ENCODE assay signal across 11 cellular contexts in the genomic region with DNA sequence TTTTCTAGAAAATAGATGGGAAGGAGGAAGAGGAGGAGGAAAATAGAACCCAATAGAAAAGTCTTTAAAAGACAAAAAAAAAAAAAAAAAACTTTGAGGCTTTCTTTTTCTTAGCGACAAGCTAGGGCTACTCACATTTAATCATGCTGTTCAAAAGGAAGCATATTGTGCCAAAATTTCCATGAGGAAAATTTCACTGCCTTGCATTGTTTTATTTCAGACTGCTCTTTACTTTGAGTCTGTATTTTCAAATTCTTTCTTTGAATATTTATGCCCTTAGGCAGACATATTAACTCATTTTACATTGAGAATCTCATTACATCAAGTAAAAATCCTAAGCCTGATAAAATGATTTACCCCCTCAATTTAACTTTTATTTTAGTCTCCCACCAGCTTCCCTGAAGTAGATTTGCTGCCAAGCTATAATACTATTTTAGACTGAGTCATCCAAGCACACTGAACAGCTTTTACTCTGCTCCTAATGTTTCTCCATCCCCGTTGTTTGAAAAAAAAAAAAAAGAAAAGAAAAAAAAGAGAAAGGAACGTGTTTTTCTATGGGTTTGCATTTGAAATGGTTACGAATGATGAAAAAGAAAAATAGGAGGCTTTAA.
A peak's percentile ranks its signal among the peaks of the same experiment; 100 is the strongest.
DNase-seq lines count a peak whose midpoint lies in the region; ATAC-seq, FAIRE-seq and TF ChIP-seq lines count a peak whose summit lies in the region.
"Had no signal": no experiment of that assay in that cellular context is flagged by ENCODE, and none has a peak within 500 bp of the region (broad histone marks: within the 10 kb centered on the region; RNA-seq: fewer than 3 reads in every experiment).

No MANE protein-coding gene starts in this region.

- TF ChIP-seq CTCF in breast epithelium (IDR thresholded peaks at IDR 0.05): no peak
- TF ChIP-seq CTCF in tibial artery (IDR thresholded peaks at IDR 0.05): no peak
- no peak for TF ChIP-seq CTCF in WERI-Rb-1 (IDR thresholded peaks at IDR 0.05; ENCODE audit: low read depth, low read length)

- no peak for TF ChIP-seq POLR2A in breast epithelium (IDR thresholded peaks at IDR 0.05)

- peaks cover 0 to 4% of the 10 kb centered on the region in 2 donors for H3K4me1 ChIP-seq in breast epithelium
- peaks cover 0 to 28% (median 17%) of the 10 kb centered on the region in 4 donors for H3K4me1 ChIP-seq in tibial artery
- H3K4me1 ChIP-seq: A549 had no signal

- H3K27me3 ChIP-seq in breast epithelium (no peaks in the 10 kb centered on the region), tibial artery (no peaks in the 10 kb centered on the region), WERI-Rb-1 (ENCODE audit: insufficient read depth, low read depth, severe bottlenecking) (no peaks in the 10 kb centered on the region)

- H3K36me3 Mint-ChIP-seq in activated CD4-positive, alpha-beta T cell treated with anti-CD3 and anti-CD28 coated beads for 36 hours (ENCODE audit: low read depth): peaks cover 34% of the 10 kb centered on the region

- H3K4me3 ChIP-seq in breast epithelium (no peak overlapping the region), tibial artery (no peak overlapping the region), WERI-Rb-1 (ENCODE audit: low read depth, low read length) (no peak overlapping the region)
- H3K4me3 ChIP-seq: A549 had no signal

- H3K4me1 Mint-ChIP-seq in activated CD4-positive, alpha-beta T cell treated with anti-CD3 and anti-CD28 coated beads for 36 hours: peaks cover 52% of the 10 kb centered on the region

- no peaks in the 10 kb centered on the region for H3K9me3 Mint-ChIP-seq in activated CD4-positive, alpha-beta T cell treated with anti-CD3 and anti-CD28 coated beads for 36 hours (ENCODE audit: low read depth)

- ATAC-seq in activated CD4-positive, alpha-beta T cell treated with anti-CD3 and anti-CD28 coated beads for 36 hours: no peak
- no peak for ATAC-seq in GM19324 (IDR thresholded peaks at IDR 0.05; ENCODE audit: low FRiP score, unreplicated experiment)
- ATAC-seq in HG02870 (IDR thresholded peaks at IDR 0.05; ENCODE audit: unreplicated experiment): no peak
- ATAC-seq: A549, PC-3 had no signal

- POLR2A ChIA-PET in activated CD4-positive, alpha-beta T cell treated with anti-CD3 and anti-CD28 coated beads for 36 hours (lab: Charles Lee): interaction anchor here (0.6 kb wide), 1 partner anchor 45 kb away, joined by 3 read pairs; no protein-coding TSS in a partner anchor

- DNase-seq in activated CD4-positive, alpha-beta T cell treated with anti-CD3 and anti-CD28 coated beads for 36 hours: no peak
- no peak for DNase-seq in activated CD4-positive, alpha-beta T cell treated with anti-CD3 and anti-CD28 coated beads, Interleukin-2, amount 50 U/mL, for 4 hours
- DNase-seq in breast epithelium (ENCODE audit: low spot score in 2 of 2) (no peak), tibial artery (no peak), WERI-Rb-1 (no peak)
- DNase-seq: PC-3 had no signal

- CTCF ChIA-PET in activated CD4-positive, alpha-beta T cell treated with anti-CD3 and anti-CD28 coated beads for 36 hours (lab: Charles Lee): no interaction called here

- H3K27ac Mint-ChIP-seq in activated CD4-positive, alpha-beta T cell treated with anti-CD3 and anti-CD28 coated beads for 36 hours: peak overlapping the region; percentile 88

- H3K36me3 ChIP-seq in breast epithelium (no peaks in the 10 kb centered on the region), tibial artery (no peaks in the 10 kb centered on the region), WERI-Rb-1 (no peaks in the 10 kb centered on the region; the same call in 1 of the 2 replicates)

- peak; percentile 27 for FAIRE-seq in islet of Langerhans (lab: Jason Lieb, UNC)
- FAIRE-seq: A549 had no signal

- intact Hi-C loops in activated CD4-positive, alpha-beta T cell treated with anti-CD3 and anti-CD28 coated beads for 36 hours (cut with DNase I, micrococcal nuclease): loop anchor here in 1 of 2 experiments (2.0 kb wide), 2 partner anchors 42 to 50 kb away; no protein-coding TSS in a partner anchor
- intact Hi-C loops in breast epithelium (cut with DNase I; ENCODE audit: low total_unique reads): no loop called here
- intact Hi-C loops in tibial artery (cut with DNase I; ENCODE audit: low total_unique reads): no loop called here

- H3K9me3 ChIP-seq in breast epithelium (no peaks in the 10 kb centered on the region), tibial artery (no peaks in the 10 kb centered on the region), WERI-Rb-1 (ENCODE audit: severe bottlenecking) (no peaks in the 10 kb centered on the region)
- H3K9me3 ChIP-seq: A549 had no signal

- peak overlapping the region; percentile 25 for H3K4me3 Mint-ChIP-seq in activated CD4-positive, alpha-beta T cell treated with anti-CD3 and anti-CD28 coated beads for 36 hours

- H3K27ac ChIP-seq in breast epithelium: peak overlapping the region; percentile 82 to 87
- H3K27ac ChIP-seq in tibial artery: peak overlapping the region; percentile 65 to 68
- no peak overlapping the region for H3K27ac ChIP-seq in WERI-Rb-1
- H3K27ac ChIP-seq: A549, KMS-11 had no signal

- no peaks in the 10 kb centered on the region for H3K27me3 Mint-ChIP-seq in activated CD4-positive, alpha-beta T cell treated with anti-CD3 and anti-CD28 coated beads for 36 hours
